Comparison of ENCODE assay signal across 19 cellular contexts in genomic region chr15:95868450-95868849, GRCh38.
"Had no signal": no experiment of that assay in that cellular context is flagged by ENCODE, and none has a peak within 500 bp of the region (broad histone marks: within the 10 kb centered on the region; RNA-seq: fewer than 3 reads in every experiment).

No MANE protein-coding gene starts in this region.

- H3K36me3 Mint-ChIP-seq: activated naive CD8-positive, alpha-beta T cell; brain had no signal

- ATAC-seq: left ventricle myocardium superior had no signal

- H3K27me3 Mint-ChIP-seq: activated B cell treated with CpG ODN at 0.5 μM for 24 hours; activated naive CD8-positive, alpha-beta T cell; activated T-cell treated with anti-CD3 and anti-CD28 coated beads, Interleukin-2, amount 50 U/mL, for 24 hours had no signal

- H3K9me3 Mint-ChIP-seq: activated B cell treated with CpG ODN at 0.5 μM for 24 hours; stimulated activated naive CD8-positive, alpha-beta T cell treated with anti-CD3 and anti-CD28 coated beads, Interleukin-15, Interleukin-2, amounts not matched to agents 100 ng/mL and 50 ng/mL, for 24 hours had no signal

- H3K4me1 ChIP-seq: prostate gland, suprapubic skin, upper lobe of left lung had no signal

- H3K4me1 Mint-ChIP-seq: activated B cell treated with CpG ODN at 0.5 μM for 24 hours had no signal

- H3K4me3 ChIP-seq: prostate gland, smooth muscle cell, suprapubic skin, upper lobe of left lung had no signal

- H3K4me3 Mint-ChIP-seq: activated B cell treated with CpG ODN at 0.5 μM for 24 hours; activated naive CD8-positive, alpha-beta T cell; activated T-cell treated with anti-CD3 and anti-CD28 coated beads, Interleukin-2, amount 50 U/mL, for 24 hours; neural crest cell; stimulated activated naive CD8-positive, alpha-beta T cell treated with anti-CD3 and anti-CD28 coated beads, Interleukin-15, Interleukin-2, amounts not matched to agents 100 ng/mL and 50 ng/mL, for 24 hours had no signal

- H3K27ac Mint-ChIP-seq: activated B cell treated with CpG ODN at 0.5 μM for 24 hours; activated naive CD8-positive, alpha-beta T cell; activated T-cell treated with anti-CD3 and anti-CD28 coated beads, Interleukin-2, amount 50 U/mL, for 24 hours; stimulated activated naive CD8-positive, alpha-beta T cell treated with anti-CD3 and anti-CD28 coated beads, Interleukin-15, Interleukin-2, amounts not matched to agents 100 ng/mL and 50 ng/mL, for 24 hours had no signal

- DNase-seq: activated B cell treated with CpG ODN at 0.5 μM for 24 hours; activated T-cell treated with anti-CD3 and anti-CD28 coated beads, Interleukin-2, amount 50 U/mL, for 24 hours; central memory CD4-positive, alpha-beta T cell; cortex of kidney; effector CD8-positive, alpha-beta T cell; foreskin fibroblast; hippocampal formation; left ventricle myocardium superior; mesenchymal stem cell; stimulated activated CD4-positive, alpha-beta T cell treated with anti-CD3 and anti-CD28 coated beads, Interleukin-4, amount 100 ng/mL, for 4 hours; stimulated activated CD8-positive, alpha-beta memory T cell treated with anti-CD3 and anti-CD28 coated beads, Interleukin-4, amount 100 ng/mL, for 48 hours had no signal

- H3K36me3 ChIP-seq: prostate gland, suprapubic skin, upper lobe of left lung had no signal

- H3K9me3 ChIP-seq: prostate gland, suprapubic skin, upper lobe of left lung had no signal

- H3K27ac ChIP-seq: prostate gland, suprapubic skin, upper lobe of left lung had no signal
